ENCODE assay signal across 8 cellular contexts in the genomic region with DNA sequence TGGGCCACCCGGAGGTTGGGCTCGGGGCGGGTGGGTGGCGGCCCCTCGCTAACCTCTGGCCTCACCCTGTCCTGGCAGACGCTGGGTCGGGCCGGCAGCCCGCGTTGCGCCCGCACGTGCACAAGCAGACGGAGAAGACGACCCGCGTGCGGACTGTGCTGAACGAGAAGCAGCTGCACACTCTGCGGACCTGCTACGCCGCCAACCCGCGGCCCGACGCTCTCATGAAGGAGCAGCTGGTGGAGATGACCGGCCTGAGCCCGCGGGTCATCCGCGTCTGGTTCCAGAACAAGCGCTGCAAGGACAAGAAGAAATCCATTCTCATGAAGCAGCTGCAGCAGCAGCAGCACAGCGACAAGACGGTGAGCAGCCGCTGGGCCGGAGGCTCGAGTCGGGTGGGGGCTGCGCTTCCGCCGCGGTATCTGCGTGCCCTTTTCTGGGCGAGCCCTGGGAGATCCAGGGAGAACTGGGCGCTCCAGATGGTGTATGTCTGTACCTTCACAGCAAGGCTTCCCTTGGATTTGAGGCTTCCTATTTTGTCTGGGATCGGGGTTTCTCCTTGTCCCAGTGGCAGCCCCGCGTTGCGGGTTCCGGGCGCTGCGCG. TPM values are rescaled to one million over a fixed set of nuclear protein-coding genes. Genes with fewer than 3 reads are reported as not detected.
DNase-seq lines count a peak whose midpoint lies in the region; ATAC-seq and TF ChIP-seq lines count a peak whose summit lies in the region.

No MANE protein-coding gene starts in this region.

- no CpG with 5 or more reads among the region's 53 CpGs for WGBS in H9 (ENCODE audit: extremely low coverage, insufficient read length, low lambda C conversion rate)

- H2AK5ac ChIP-seq in H9 (ENCODE audit: insufficient read length, low read length), result no peak overlapping the region

- H3K27me3 Mint-ChIP-seq in H9 (ENCODE audit: low read depth), result peaks cover 98% of the 10 kb centered on the region
- peaks cover 97% of the 10 kb centered on the region for H3K27me3 Mint-ChIP-seq in activated naive CD4-positive, alpha-beta T cell treated with anti-CD3 and anti-CD28 coated beads, Interleukin-2, amount 10 ng/mL, durations not matched to agents 7 days and 5 days
- peaks cover 96% of the 10 kb centered on the region for H3K27me3 Mint-ChIP-seq in stimulated activated naive CD8-positive, alpha-beta T cell treated with anti-CD3 and anti-CD28 coated beads, Interleukin-15, amount 100 ng/mL, for 72 hours

- in situ Hi-C loops in ACHN (cut with HindIII; ENCODE audit: low pct_ligation_motif_present, low pct_unique_long_range_greater_than_20kb, low sequenced_read_pairs), result no loop called here

- ATAC-seq in stimulated activated naive CD8-positive, alpha-beta T cell treated with anti-CD3 and anti-CD28 coated beads, Interleukin-15, amount 100 ng/mL, for 72 hours, result no peak
- ATAC-seq in GM19455 (IDR thresholded peaks at IDR 0.05; ENCODE audit: unreplicated experiment), result no peak

- no peak overlapping the region for H4K8ac ChIP-seq in H9 (replicated peaks; ENCODE audit: insufficient read length, low read depth, low read length)

- no peaks in the 10 kb centered on the region for H3K79me1 ChIP-seq in H9 (ENCODE audit: insufficient read depth, low read depth, low read length, poor library complexity, severe bottlenecking)

- peaks cover 6 to 23% of the 10 kb centered on the region in 2 experiments; a peak in 4 of 5 replicates for H3K9me3 Mint-ChIP-seq in H9
- no peaks in the 10 kb centered on the region for H3K9me3 Mint-ChIP-seq in activated naive CD4-positive, alpha-beta T cell treated with anti-CD3 and anti-CD28 coated beads, Interleukin-2, amount 10 ng/mL, durations not matched to agents 7 days and 5 days
- H3K9me3 Mint-ChIP-seq in stimulated activated naive CD8-positive, alpha-beta T cell treated with anti-CD3 and anti-CD28 coated beads, Interleukin-15, amount 100 ng/mL, for 72 hours, result no peaks in the 10 kb centered on the region

- H3K56ac ChIP-seq in H9 (ENCODE audit: insufficient read length, low read depth, low read length), result no peak overlapping the region

- H3K36me3 Mint-ChIP-seq in H9 (ENCODE audit: insufficient read depth in 1 of 3, low read depth in 3 of 3), result peaks cover 0 to 2% (median 0%) of the 10 kb centered on the region in 3 experiments; a peak in 1 of 7 replicates
- H3K36me3 Mint-ChIP-seq in activated naive CD4-positive, alpha-beta T cell treated with anti-CD3 and anti-CD28 coated beads, Interleukin-2, amount 10 ng/mL, durations not matched to agents 7 days and 5 days, result peaks cover 6% of the 10 kb centered on the region

- no peak overlapping the region for H3K27ac ChIP-seq in H9 (ENCODE audit: insufficient read length, low read depth, low read length)

- H4K20me1 ChIP-seq in H9 (ENCODE audit: control insufficient read depth, insufficient read depth, insufficient read length), result no peaks in the 10 kb centered on the region

- CTCF ChIA-PET in activated naive CD4-positive, alpha-beta T cell treated with anti-CD3 and anti-CD28 coated beads, Interleukin-2, amount 10 ng/mL, durations not matched to agents 7 days and 5 days (lab: Charles Lee), result no interaction called here

- H3K9ac ChIP-seq in H9 (ENCODE audit: extremely low read depth, insufficient read length, low read length), result no peak overlapping the region
- no peak overlapping the region for H3K9ac ChIP-seq in iPS-15b (ENCODE audit: low read depth, low read length)

- H3K4me3 ChIP-seq in iPS-15b (ENCODE audit: low read depth, low read length), result peak overlapping the region; percentile 52

- no peak overlapping the region for H3T11ph ChIP-seq in H9 (ENCODE audit: low read length)

- peak; percentile 31 for DNase-seq in ACHN
- DNase-seq in H9, result peak; percentile 47
- DNase-seq in activated naive CD4-positive, alpha-beta T cell treated with anti-CD3 and anti-CD28 coated beads, Interleukin-2, amount 10 ng/mL, durations not matched to agents 7 days and 5 days, result peak; percentile 45
- peak; percentile 29 to 50 for DNase-seq in stimulated activated naive CD8-positive, alpha-beta T cell treated with anti-CD3 and anti-CD28 coated beads, Interleukin-15, amount 100 ng/mL, for 72 hours
- no peak for DNase-seq in cortex of kidney (lab: John Stamatoyannopoulos, UW)
- DNase-seq in NCI-H446 treated with DMSO at 0.1 percent for 48 hours (lab: John Stamatoyannopoulos, UW), result no peak

- no peak overlapping the region for H2AFZ ChIP-seq in H9 (ENCODE audit: low read length)

- H3K27me3 ChIP-seq in H9 (ENCODE audit: insufficient read depth, low read length) (peaks cover 80% of the 10 kb centered on the region), iPS-15b (ENCODE audit: control insufficient read depth, insufficient read depth, low read length) (peaks cover 95% of the 10 kb centered on the region)

- no peak overlapping the region for H3K23ac ChIP-seq in H9 (ENCODE audit: insufficient read length, low read depth, low read length)

- H2BK15ac ChIP-seq in H9 (ENCODE audit: low read depth, low read length), result no peak overlapping the region

- H3K4ac ChIP-seq in H9 (ENCODE audit: low read depth, low read length), result no peak overlapping the region

- H3K23me2 ChIP-seq in H9 (ENCODE audit: insufficient read length, low read depth, low read length, poor library complexity, severe bottlenecking), result peaks cover 13% of the 10 kb centered on the region

- H3K4me1 ChIP-seq in H9 (ENCODE audit: insufficient read depth, low read length) (peaks cover 3% of the 10 kb centered on the region; the same call in 1 of the 2 replicates), iPS-15b (ENCODE audit: control insufficient read depth, insufficient read depth, low read length) (peaks cover under 1% of the 10 kb centered on the region)

- H3K4me1 Mint-ChIP-seq in H9, result peaks cover 27 to 54% of the 10 kb centered on the region in 2 experiments
- H3K4me1 Mint-ChIP-seq in activated naive CD4-positive, alpha-beta T cell treated with anti-CD3 and anti-CD28 coated beads, Interleukin-2, amount 10 ng/mL, durations not matched to agents 7 days and 5 days, result peaks cover 69% of the 10 kb centered on the region
- H3K4me1 Mint-ChIP-seq in stimulated activated naive CD8-positive, alpha-beta T cell treated with anti-CD3 and anti-CD28 coated beads, Interleukin-15, amount 100 ng/mL, for 72 hours, result peaks cover 71% of the 10 kb centered on the region

- no peak overlapping the region for H4K91ac ChIP-seq in H9 (ENCODE audit: insufficient read length, low read depth, low read length)

- no peaks in the 10 kb centered on the region for H3K36me3 ChIP-seq in iPS-15b (ENCODE audit: control insufficient read depth, insufficient read depth, low read length)

- no peak for TF ChIP-seq CTCF in H9 (conservative IDR thresholded peaks at IDR 0.05)

- H4K5ac ChIP-seq in H9 (ENCODE audit: insufficient read length, low read depth, low read length), result no peak overlapping the region

- no peak overlapping the region for H2BK20ac ChIP-seq in H9 (ENCODE audit: low read depth, low read length, poor library complexity, severe bottlenecking)

- no peak overlapping the region for H2BK120ac ChIP-seq in H9 (ENCODE audit: low read depth, low read length, poor library complexity, severe bottlenecking)

- H3K14ac ChIP-seq in H9 (ENCODE audit: insufficient read depth, low read length), result no peak overlapping the region

- peak overlapping the region; percentile 51 for H3K4me2 ChIP-seq in H9 (ENCODE audit: insufficient read depth, insufficient read length, low read length)

- no peak overlapping the region for H2BK12ac ChIP-seq in H9 (ENCODE audit: insufficient read length, low read depth, low read length)

- no peak overlapping the region for H3K27ac Mint-ChIP-seq in H9
- H3K27ac Mint-ChIP-seq in activated naive CD4-positive, alpha-beta T cell treated with anti-CD3 and anti-CD28 coated beads, Interleukin-2, amount 10 ng/mL, durations not matched to agents 7 days and 5 days, result peak overlapping the region; percentile 28
- H3K27ac Mint-ChIP-seq in stimulated activated naive CD8-positive, alpha-beta T cell treated with anti-CD3 and anti-CD28 coated beads, Interleukin-15, amount 100 ng/mL, for 72 hours, result no peak overlapping the region

- no peak overlapping the region for H3K18ac ChIP-seq in H9 (ENCODE audit: insufficient read length, low read depth, low read length)

- H2BK5ac ChIP-seq in H9 (ENCODE audit: insufficient read length, low read length), result no peak overlapping the region

- H3K79me2 ChIP-seq in H9 (ENCODE audit: insufficient read depth, low read length), result no peaks in the 10 kb centered on the region

- H3K9me3 ChIP-seq in H9 (ENCODE audit: control insufficient read depth, low read depth, low read length) (no peaks in the 10 kb centered on the region), iPS-15b (ENCODE audit: control insufficient read depth, insufficient read depth, low read length) (no peaks in the 10 kb centered on the region)

- H3K4me3 Mint-ChIP-seq in H9, result peak overlapping the region; percentile 39 to 88
- peak overlapping the region; percentile 71 for H3K4me3 Mint-ChIP-seq in activated naive CD4-positive, alpha-beta T cell treated with anti-CD3 and anti-CD28 coated beads, Interleukin-2, amount 10 ng/mL, durations not matched to agents 7 days and 5 days
- H3K4me3 Mint-ChIP-seq in stimulated activated naive CD8-positive, alpha-beta T cell treated with anti-CD3 and anti-CD28 coated beads, Interleukin-15, amount 100 ng/mL, for 72 hours, result peak overlapping the region; percentile 96

RNA-seq across cellular contexts. Expression of a gene that starts 3.7 kb away (rescaled TPM):
- 0.15 and 0.33 TPM in 2 replicates for total RNA-seq in H9 (2021)

RNA-seq across cellular contexts. Expression of a gene that starts 29.0 kb away (rescaled TPM):
- total RNA-seq in H9 (2021), result 94.2 and 109 TPM in 2 replicates

Comparison
In these comparisons a context has a peak if more than half of its experiments do, and no peak if none do; other contexts are left out.
1. DNase-seq: peak in ACHN (single experiment), H9 (single experiment), activated naive CD4-positive, alpha-beta T cell treated with anti-CD3 and anti-CD28 coated beads, Interleukin-2, amount 10 ng/mL, durations not matched to agents 7 days and 5 days (single experiment) and stimulated activated naive CD8-positive, alpha-beta T cell treated with anti-CD3 and anti-CD28 coated beads, Interleukin-15, amount 100 ng/mL, for 72 hours (2 of 2); none in cortex of kidney (single experiment) and NCI-H446 treated with DMSO at 0.1 percent for 48 hours (single experiment).
2. Peak in every context shown above with its lines, with median percentiles within 50 percentile points of each other: H3K4me3 Mint-ChIP-seq.